In genomic region chr6:41229716-41230115, GRCh38 we compare ENCODE assay signal across 23 cellular contexts. TPM values are rescaled to one million over a fixed set of nuclear protein-coding genes. Genes with fewer than 3 reads are reported as not detected.
DNase-seq lines count a peak whose midpoint lies in the region; TF ChIP-seq lines count a peak whose summit lies in the region.
"Had no signal": no experiment of that assay in that cellular context is flagged by ENCODE, and none has a peak within 500 bp of the region (broad histone marks: within the 10 kb centered on the region; RNA-seq: fewer than 3 reads in every experiment).

No MANE protein-coding gene starts in this region.

- WGBS in spleen, 5 donors = 88 to 98% (median 94%) methylated on average over 4 of the region's 4 CpGs

- H3K36me3 ChIP-seq in spleen (no peaks in the 10 kb centered on the region), breast epithelium (no peaks in the 10 kb centered on the region)
- H3K36me3 ChIP-seq: BLaER1, HAP-1 had no signal

- H3K4me3 ChIP-seq in spleen (no peak overlapping the region), breast epithelium (no peak overlapping the region)
- H3K4me3 ChIP-seq: BLaER1, GM12878, GM23338, HAP-1 had no signal

- H3K4me1 Mint-ChIP-seq in T-helper 2 cell treated with Interferon-gamma antibody and Interleukin-4, amounts not matched to agents 5 μg/mL and 100 μg/mL, for 36 hours (ENCODE audit: low read depth) = no peaks in the 10 kb centered on the region
- H3K4me1 Mint-ChIP-seq in CD14-positive monocyte (peaks cover 20% of the 10 kb centered on the region), osteocyte (ENCODE audit: unreplicated experiment) (no peaks in the 10 kb centered on the region)

- H3K27me3 Mint-ChIP-seq in T-helper 2 cell treated with Interferon-gamma antibody and Interleukin-4, amounts not matched to agents 5 μg/mL and 100 μg/mL, for 36 hours (ENCODE audit: low read depth) = peaks cover 48% of the 10 kb centered on the region
- H3K27me3 Mint-ChIP-seq in CD14-positive monocyte (ENCODE audit: low read depth in 3 of 3) = peaks cover 1 to 6% (median 2%) of the 10 kb centered on the region in 3 donors
- peaks cover 49% of the 10 kb centered on the region for H3K27me3 Mint-ChIP-seq in osteocyte (ENCODE audit: unreplicated experiment)

- H3K27me3 ChIP-seq in spleen (replicated peaks in 1 of 7) (peaks cover 0 to 16% (median 0%) of the 10 kb centered on the region in 7 donors), breast epithelium (no peaks in the 10 kb centered on the region)
- H3K27me3 ChIP-seq: BLaER1 had no signal

- H3K4me3 Mint-ChIP-seq in T-helper 2 cell treated with Interferon-gamma antibody and Interleukin-4, amounts not matched to agents 5 μg/mL and 100 μg/mL, for 36 hours = no peak overlapping the region
- no peak overlapping the region for H3K4me3 Mint-ChIP-seq in CD14-positive monocyte
- H3K4me3 Mint-ChIP-seq in osteocyte (ENCODE audit: unreplicated experiment) = no peak overlapping the region
- H3K4me3 Mint-ChIP-seq: B cell; CD4-positive, alpha-beta T cell; CD8-positive, alpha-beta memory T cell; GM23338; HFFc6 had no signal

- no peak for TF ChIP-seq CTCF in CD14-positive monocyte (IDR thresholded peaks at IDR 0.05)
- no peak for TF ChIP-seq CTCF in osteocyte (IDR thresholded peaks at IDR 0.05)
- TF ChIP-seq CTCF in spleen (IDR thresholded peaks at IDR 0.05 in 8 of 11, conservative IDR thresholded peaks at IDR 0.05 in 3 of 11) = no peak
- no peak for TF ChIP-seq CTCF in breast epithelium (IDR thresholded peaks at IDR 0.05)

- H3K9me3 ChIP-seq in spleen (no peaks in the 10 kb centered on the region), breast epithelium (no peaks in the 10 kb centered on the region)
- H3K9me3 ChIP-seq: BLaER1, HAP-1 had no signal

- H3K27ac Mint-ChIP-seq in T-helper 2 cell treated with Interferon-gamma antibody and Interleukin-4, amounts not matched to agents 5 μg/mL and 100 μg/mL, for 36 hours = peak overlapping the region; percentile 5
- H3K27ac Mint-ChIP-seq in CD14-positive monocyte = peak overlapping the region in 6 of 7 donors; percentile 33 to 96 (median 88)
- H3K27ac Mint-ChIP-seq in osteocyte (ENCODE audit: unreplicated experiment) = no peak overlapping the region
- H3K27ac Mint-ChIP-seq: B cell; CD4-positive, alpha-beta T cell; GM23338 had no signal

- intact Hi-C loops in CD14-positive monocyte (cut with micrococcal nuclease) (loop anchor here (5.0 kb wide), 3 partner anchors 42 to 88 kb away; no protein-coding TSS in a partner anchor), spleen (cut with DNase I; ENCODE audit: low total_unique reads) (no loop called here), breast epithelium (cut with DNase I; ENCODE audit: low total_unique reads) (no loop called here)

- TF ChIP-seq POLR2A in spleen (IDR thresholded peaks at IDR 0.05) (no peak), breast epithelium (IDR thresholded peaks at IDR 0.05) (no peak)

- no peak for DNase-seq in T-helper 2 cell treated with Interferon-gamma antibody and Interleukin-4, amounts not matched to agents 5 μg/mL and 100 μg/mL, for 36 hours (ENCODE audit: low spot score)
- DNase-seq in T-helper 2 cell (no peak), CD14-positive monocyte (ENCODE audit: low spot score) (no peak), mesenteric fat pad (ENCODE audit: low spot score) (peak; percentile 62), osteocyte (ENCODE audit: extremely low spot score, unreplicated experiment) (peak; percentile 63), NCI-H187 treated with DMSO at 0.1 percent for 48 hours (lab: John Stamatoyannopoulos, UW) (no peak), spleen (no peak), breast epithelium (ENCODE audit: low spot score in 2 of 2) (no peak)
- DNase-seq: CD4-positive, alpha-beta T cell; CD8-positive, alpha-beta memory T cell; DMS 273 treated with DMSO at 0.1 percent for 48 hours; DMS79; EL; GDM1; HFFc6 had no signal

- peak overlapping the region in 1 of 8 donors; percentile 71 for H3K27ac ChIP-seq in spleen
- H3K27ac ChIP-seq in breast epithelium = no peak overlapping the region
- H3K27ac ChIP-seq: 22Rv1, BLaER1, C4-2B had no signal

- no peaks in the 10 kb centered on the region for H3K9me3 Mint-ChIP-seq in T-helper 2 cell treated with Interferon-gamma antibody and Interleukin-4, amounts not matched to agents 5 μg/mL and 100 μg/mL, for 36 hours
- peaks cover 0 to 3% (median 0%) of the 10 kb centered on the region in 7 donors for H3K9me3 Mint-ChIP-seq in CD14-positive monocyte
- no peaks in the 10 kb centered on the region for H3K9me3 Mint-ChIP-seq in osteocyte (ENCODE audit: unreplicated experiment)
- H3K9me3 Mint-ChIP-seq: CD4-positive, alpha-beta T cell; CD8-positive, alpha-beta memory T cell; GM23338; HFFc6 had no signal

- H3K36me3 Mint-ChIP-seq in T-helper 2 cell treated with Interferon-gamma antibody and Interleukin-4, amounts not matched to agents 5 μg/mL and 100 μg/mL, for 36 hours (ENCODE audit: low read depth) = no peaks in the 10 kb centered on the region
- H3K36me3 Mint-ChIP-seq in CD14-positive monocyte = peaks cover 0 to 9% of the 10 kb centered on the region in 2 donors
- no peaks in the 10 kb centered on the region for H3K36me3 Mint-ChIP-seq in osteocyte (ENCODE audit: unreplicated experiment)

- H3K4me1 ChIP-seq in spleen (no peaks in the 10 kb centered on the region), breast epithelium (no peaks in the 10 kb centered on the region)
- H3K4me1 ChIP-seq: BLaER1, HAP-1 had no signal

RNA-seq across cellular contexts. Expression of gene TREML4, which starts 1.6 kb away (rescaled TPM):
- polyA plus RNA-seq in CD14-positive monocyte = not detected
- 0.67 TPM for total RNA-seq in mesenteric fat pad
- not detected in 2 replicates for total RNA-seq in osteocyte
- 1 to 10 TPM in 1 of 7 donors, not detected in 6; 2.2 TPM for total RNA-seq in spleen
- polyA plus RNA-seq in spleen = under 1 TPM in 1 of 3 donors, not detected in 2; 0.44 TPM
- total RNA-seq in breast epithelium = not detected
- total RNA-seq: B cell; CD4-positive, alpha-beta T cell; CD8-positive, alpha-beta memory T cell; GM12878; GM23338; HFFc6 had no signal
- polyA plus RNA-seq: AG04450; CD8-positive, alpha-beta memory T cell; GM12878; GM23338 had no signal

RNA-seq across cellular contexts. Expression of gene TREML2, which starts 28.8 kb away (rescaled TPM):
- polyA plus RNA-seq in CD14-positive monocyte (1 to 10 TPM in 1 of 2 donors, under 1 TPM in 1; 0.89 to 1.1 TPM), spleen (1 to 10 TPM; 1.9 to 5.4 (median 4.6) TPM)
- total RNA-seq in mesenteric fat pad (1.0 TPM), osteocyte (not detected in 2 replicates), spleen (10 to 100 TPM in 5 of 7 donors, 1 to 10 TPM in 2; 7.4 to 28.8 (median 12.2) TPM), breast epithelium (under 1 TPM in 2 of 3 donors, not detected in 1; under 0.01 to 0.15 TPM)
- total RNA-seq: HFFc6 had no signal
- polyA plus RNA-seq: AG04450, GM23338 had no signal

RNA-seq across cellular contexts. Expression of gene TREM1, which starts 56.8 kb away (rescaled TPM):
- polyA plus RNA-seq in CD14-positive monocyte (100 to 1,000 TPM; 175 to 303 TPM), spleen (1 to 10 TPM in 2 of 3 donors, under 1 TPM in 1; 0.64 to 3.7 (median 2.9) TPM)
- total RNA-seq in mesenteric fat pad (20.6 TPM), osteocyte (not detected in 2 replicates), spleen (10 to 100 TPM; 14.8 to 51.9 (median 24.9) TPM), breast epithelium (1 to 10 TPM in 2 of 3 donors, under 1 TPM in 1; 0.98 to 2.8 (median 1.3) TPM)
- total RNA-seq: B cell; CD8-positive, alpha-beta memory T cell; GM23338 had no signal
- polyA plus RNA-seq: AG04450; CD8-positive, alpha-beta memory T cell; GM23338 had no signal

Comparison
In these comparisons a context has a peak if more than half of its experiments do, and no peak if none do; other contexts are left out.
1. DNase-seq: peak in mesenteric fat pad (single experiment) and osteocyte (single experiment); none in T-helper 2 cell treated with Interferon-gamma antibody and Interleukin-4, amounts not matched to agents 5 μg/mL and 100 μg/mL, for 36 hours (single experiment), T-helper 2 cell (0 of 5), CD14-positive monocyte (single experiment), NCI-H187 treated with DMSO at 0.1 percent for 48 hours (single experiment), spleen (single experiment) and breast epithelium (0 of 2).
2. intact Hi-C loops: an anchor here in CD14-positive monocyte (5.0 kb wide); none called in spleen and breast epithelium.